ENCODE assay signal across 26 cellular contexts in the genomic region with DNA sequence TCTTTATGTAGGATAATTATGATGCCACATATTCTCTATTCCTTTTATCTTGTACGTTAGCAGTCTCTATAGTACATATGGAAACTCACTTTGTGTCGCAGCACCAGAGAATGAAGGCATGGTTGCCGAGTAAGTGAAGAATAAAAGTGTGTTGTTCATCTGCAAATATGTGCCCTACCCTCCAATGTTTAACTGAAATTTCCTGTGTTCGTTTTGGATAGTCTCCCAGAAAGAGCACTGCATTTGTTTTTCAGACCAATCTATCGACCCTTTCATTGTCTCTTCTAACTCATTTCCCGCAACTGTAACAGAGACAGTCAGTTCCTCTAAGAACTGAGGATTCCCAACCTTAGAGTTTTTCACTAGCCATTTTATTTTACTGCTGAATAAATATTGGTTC.
"Had no signal": no experiment of that assay in that cellular context is flagged by ENCODE, and none has a peak within 500 bp of the region (broad histone marks: within the 10 kb centered on the region; RNA-seq: fewer than 3 reads in every experiment).

No MANE protein-coding gene starts in this region.

- H3K27me3 ChIP-seq: cardiac muscle cell, colonic mucosa, dorsolateral prefrontal cortex, gastrocnemius medialis, hepatocyte, neutrophil, stomach, thyroid gland, upper lobe of right lung had no signal

- H3K9me3 ChIP-seq: colonic mucosa, gastrocnemius medialis, lower lobe of right lung, neutrophil, stomach, thyroid gland, upper lobe of right lung had no signal

- ATAC-seq: activated CD4-positive, alpha-beta T cell treated with anti-CD3 and anti-CD28 coated beads for 36 hours; activated CD8-positive, alpha-beta T cell treated with anti-CD3 and anti-CD28 coated beads, Interleukin-2, amount 10 ng/mL, durations not matched to agents 7 days and 5 days; gastrocnemius medialis; left cardiac atrium; lower lobe of right lung; stimulated activated naive B cell treated with anti-CD40 and anti-IgM and Interleukin-4, amounts not matched to agents 10 μg/mL and 1 μg/mL and 100 μg/mL, for 72 hours; upper lobe of right lung had no signal

- H3K4me1 ChIP-seq: colonic mucosa, gastrocnemius medialis, lower lobe of right lung, stomach, thyroid gland, upper lobe of right lung had no signal

- H3K36me3 ChIP-seq: cardiac muscle cell, colonic mucosa, gastrocnemius medialis, lower lobe of right lung, neutrophil, stomach, thyroid gland, upper lobe of right lung had no signal

- H3K27ac ChIP-seq: cardiac muscle cell, colonic mucosa, gastrocnemius medialis, hepatocyte, lower lobe of right lung, neutrophil, stomach, thyroid gland, upper lobe of right lung had no signal

- DNase-seq: activated CD4-positive, alpha-beta T cell treated with anti-CD3 and anti-CD28 coated beads for 36 hours; activated CD4-positive, CD25-positive, alpha-beta regulatory T cell; activated CD8-positive, alpha-beta T cell treated with anti-CD3 and anti-CD28 coated beads, Interleukin-2, amount 10 ng/mL, durations not matched to agents 7 days and 5 days; activated effector memory CD4-positive, alpha-beta T cell treated with Interleukin-2 at 50 U/mL for 16 hours; activated naive CD4-positive, alpha-beta T cell treated with Interleukin-2 at 50 U/mL for 16 hours; cerebellar nuclear complex; colonic mucosa; dorsolateral prefrontal cortex; effector memory CD4-positive, alpha-beta T cell; erythroblast; gastrocnemius medialis; left cardiac atrium; lower lobe of right lung; mesendoderm; naive B cell; nephron progenitor cell; stimulated activated CD4-positive, alpha-beta T cell treated with anti-CD3 and anti-CD28 coated beads, Interleukin-1b, Interleukin-23, amount 100 ng/mL, for 48 hours; stimulated activated naive B cell treated with anti-CD40 and anti-IgM and Interleukin-4, amounts not matched to agents 10 μg/mL and 1 μg/mL and 100 μg/mL, for 72 hours; stomach; T-helper 1 cell; thyroid gland; upper lobe of right lung had no signal

- H3K4me3 ChIP-seq: cardiac muscle cell, colonic mucosa, gastrocnemius medialis, hepatocyte, lower lobe of right lung, smooth muscle cell, stomach, thyroid gland, upper lobe of right lung had no signal
